9 cellular contexts compared by ENCODE assay signal in the genomic region with DNA sequence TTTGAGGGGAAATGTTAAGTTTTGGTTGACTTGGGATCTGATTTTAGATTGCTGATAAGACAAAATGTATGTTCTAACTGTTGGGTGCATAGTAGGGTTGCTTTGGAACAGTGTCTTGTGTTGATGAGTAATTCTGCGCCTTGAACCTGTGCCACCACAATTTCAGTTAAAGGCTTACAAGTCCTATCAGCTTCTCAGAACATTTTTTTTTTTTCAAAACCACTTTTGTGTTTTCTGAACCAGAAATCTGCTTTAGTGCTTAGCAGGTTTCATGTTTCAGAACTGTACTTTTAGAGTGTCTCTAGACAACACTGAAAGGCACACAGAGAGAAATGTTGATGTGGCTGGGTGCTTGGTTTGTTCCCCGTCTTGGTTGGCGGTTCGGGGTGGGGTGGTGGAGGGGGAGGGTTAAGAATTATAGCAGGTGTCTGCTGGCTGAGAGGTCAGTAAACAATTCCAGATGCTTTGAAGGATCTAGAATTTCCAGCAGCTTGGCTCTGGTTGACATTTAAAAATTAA.
A peak's percentile ranks its signal among the peaks of the same experiment; 100 is the strongest.
DNase-seq lines count a peak whose midpoint lies in the region; ATAC-seq and TF ChIP-seq lines count a peak whose summit lies in the region.
"Had no signal": no experiment of that assay in that cellular context is flagged by ENCODE, and none has a peak within 500 bp of the region (broad histone marks: within the 10 kb centered on the region; RNA-seq: fewer than 3 reads in every experiment).

No MANE protein-coding gene starts in this region.

- peak overlapping the region in 5 of 11 experiments; percentile 20 to 49 (median 25); a peak in 5 of 22 replicates for H3K9ac ChIP-seq in BLaER1 treated with 17β-estradiol and CSF1 and Interleukin-3, amounts not matched to agents 10 nM and 100 nM

- no peaks in the 10 kb centered on the region for H4K20me1 ChIP-seq in BLaER1 treated with 17β-estradiol and CSF1 and Interleukin-3, amounts not matched to agents 10 nM and 100 nM

- H3K36me3 ChIP-seq in BLaER1 treated with 17β-estradiol and CSF1 and Interleukin-3, amounts not matched to agents 10 nM and 100 nM = 0 out of 22 replicates have a peak, but pooled peaks cover 0 to 4% (median 0%) of the 10 kb centered on the region in 11 experiments
- H3K36me3 ChIP-seq in spleen (no peaks in the 10 kb centered on the region), stomach (no peaks in the 10 kb centered on the region)
- H3K36me3 ChIP-seq: SJSA1 had no signal

- H3K4me1 ChIP-seq in BLaER1 treated with 17β-estradiol and CSF1 and Interleukin-3, amounts not matched to agents 10 nM and 100 nM = peaks cover 72 to 89% (median 78%) of the 10 kb centered on the region in 10 experiments
- H3K4me1 ChIP-seq in spleen (peaks cover 9 to 70% (median 29%) of the 10 kb centered on the region in 6 donors), stomach (peaks cover 0 to 13% (median 3%) of the 10 kb centered on the region in 4 donors)
- H3K4me1 ChIP-seq: SJSA1 had no signal

- H3K9me3 ChIP-seq in BLaER1 treated with 17β-estradiol and CSF1 and Interleukin-3, amounts not matched to agents 10 nM and 100 nM (replicated peaks in 1 of 11) = peaks cover 0 to 17% (median 10%) of the 10 kb centered on the region in 11 experiments; a peak in 15 of 22 replicates
- H3K9me3 ChIP-seq in spleen (no peaks in the 10 kb centered on the region), stomach (no peaks in the 10 kb centered on the region)
- H3K9me3 ChIP-seq: SJSA1 had no signal

- peak; percentile 57 for DNase-seq in activated CD4-positive, alpha-beta T cell treated with anti-CD3 and anti-CD28 coated beads for 48 hours
- DNase-seq in spleen (no peak), HPDE6-E6E7 (ENCODE audit: extremely low spot score) (no peak), KG1 (lab: John Stamatoyannopoulos, UW) (no peak), stomach (no peak)

- ATAC-seq in GM19438 (IDR thresholded peaks at IDR 0.05; ENCODE audit: low read depth, unreplicated experiment) (peak; percentile 86), HG03378 (IDR thresholded peaks at IDR 0.05; ENCODE audit: unreplicated experiment) (peak; percentile 86)

- H3K4me3 ChIP-seq in BLaER1 treated with 17β-estradiol and CSF1 and Interleukin-3, amounts not matched to agents 10 nM and 100 nM = no peak overlapping the region
- no peak overlapping the region for H3K4me3 ChIP-seq in spleen
- no peak overlapping the region for H3K4me3 ChIP-seq in stomach
- H3K4me3 ChIP-seq: SJSA1 had no signal

- TF ChIP-seq EP300 in stomach (IDR thresholded peaks at IDR 0.05) = no peak

- intact Hi-C loops in spleen (cut with DNase I; ENCODE audit: low total_unique reads) (no loop called here), stomach (cut with DNase I; ENCODE audit: low total_unique reads) (no loop called here)

- H3K27ac ChIP-seq in BLaER1 treated with 17β-estradiol and CSF1 and Interleukin-3, amounts not matched to agents 10 nM and 100 nM = peak overlapping the region; percentile 19 to 67 (median 55); a peak in 20 of 22 replicates
- peak overlapping the region in 6 of 8 donors; percentile 10 to 75 (median 67) for H3K27ac ChIP-seq in spleen
- H3K27ac ChIP-seq in stomach = peak overlapping the region in 1 of 5 donors; percentile 7
- H3K27ac ChIP-seq: SJSA1 had no signal

- TF ChIP-seq CTCF in spleen (IDR thresholded peaks at IDR 0.05 in 8 of 11, conservative IDR thresholded peaks at IDR 0.05 in 3 of 11) (no peak), stomach (IDR thresholded peaks at IDR 0.05) (no peak)

- peak overlapping the region; percentile 63 to 88 (median 69) for H3K4me2 ChIP-seq in BLaER1 treated with 17β-estradiol and CSF1 and Interleukin-3, amounts not matched to agents 10 nM and 100 nM

- WGBS in spleen, 5 donors = 46 to 61% (median 50%) methylated on average over 4 of the region's 4 CpGs
- WGBS in stomach, 5 donors = 47 to 61% (median 59%) methylated on average over 4 of the region's 4 CpGs

- H3K27me3 ChIP-seq in BLaER1 treated with 17β-estradiol and CSF1 and Interleukin-3, amounts not matched to agents 10 nM and 100 nM = no peaks in the 10 kb centered on the region
- H3K27me3 ChIP-seq in spleen (replicated peaks in 1 of 7) (no peaks in the 10 kb centered on the region), stomach (no peaks in the 10 kb centered on the region)
- H3K27me3 ChIP-seq: SJSA1 had no signal

- TF ChIP-seq POLR2A in spleen (IDR thresholded peaks at IDR 0.05) (no peak), stomach (IDR thresholded peaks at IDR 0.05) (no peak)
